ENCODE assay signal across 21 cellular contexts in the genomic region with DNA sequence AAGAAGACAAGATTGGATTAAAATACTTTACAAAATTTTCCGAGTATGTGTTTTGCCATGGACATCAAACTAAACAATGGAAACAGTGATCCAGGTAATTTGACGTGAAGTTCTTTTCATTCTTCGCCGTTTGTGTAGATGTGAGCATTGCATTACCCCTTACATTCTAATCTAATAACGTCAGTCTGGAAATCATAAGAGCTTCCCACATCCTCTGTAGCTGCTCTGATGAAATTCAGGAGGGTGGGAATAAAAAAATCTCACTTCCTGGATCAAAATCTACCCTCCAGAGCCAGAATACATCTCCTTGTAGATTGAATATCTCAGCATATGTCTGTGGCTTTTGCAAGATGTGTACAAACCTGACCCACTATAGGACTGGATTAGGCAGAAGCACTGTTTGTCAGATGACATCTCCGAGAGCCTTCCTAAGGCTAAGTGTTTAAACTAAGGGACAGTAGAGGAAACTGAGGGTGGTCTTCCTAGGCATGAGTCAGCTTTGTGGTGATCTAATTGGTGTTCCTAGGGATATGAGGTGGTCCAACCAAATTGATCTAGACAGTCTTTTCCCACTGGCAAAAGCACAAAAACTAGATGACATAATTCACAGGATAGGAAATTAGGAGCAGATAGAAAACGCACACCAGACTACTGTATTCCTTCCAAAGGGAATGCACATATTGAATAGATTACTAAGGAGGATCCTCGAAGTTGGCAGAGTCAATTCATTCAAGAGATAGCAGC.
DNase-seq lines count a peak whose midpoint lies in the region; ATAC-seq and TF ChIP-seq lines count a peak whose summit lies in the region.
"Had no signal": no experiment of that assay in that cellular context is flagged by ENCODE, and none has a peak within 500 bp of the region (broad histone marks: within the 10 kb centered on the region; RNA-seq: fewer than 3 reads in every experiment).

No MANE protein-coding gene starts in this region.

- H3K4me2 ChIP-seq in trophoblast cell (ENCODE audit: low read length) (no peak overlapping the region), Karpas-422 (ENCODE audit: low read depth, low read length, poor library complexity, severe bottlenecking) (no peak overlapping the region)
- H3K4me2 ChIP-seq: GM23338 had no signal

- TF ChIP-seq CTCF in RWPE2 (IDR thresholded peaks at IDR 0.05; ENCODE audit: poor library complexity, severe bottlenecking), result no peak

- H3K18ac ChIP-seq in trophoblast cell (ENCODE audit: low read length), result no peak overlapping the region

- no CpG with 5 or more reads among the region's 8 CpGs for WGBS in trophoblast cell (ENCODE audit: extremely low coverage, insufficient coverage, insufficient read length)

- DNase-seq in ELR (ENCODE audit: low read depth) (peak; percentile 94), RWPE2 (ENCODE audit: low spot score) (no peak), epidermal melanocyte (ENCODE audit: insufficient read length, low spot score) (peak; percentile 27), trophoblast cell (peak; percentile 7 to 77), RKO (ENCODE audit: low spot score) (no peak), Karpas-422 (no peak), activated T-cell treated with anti-CD3 and anti-CD28 coated beads for 4 hours (no peak)
- DNase-seq: activated CD8-positive, alpha-beta T cell treated with anti-CD3 and anti-CD28 coated beads, Interleukin-2, amount 10 ng/mL, durations not matched to agents 7 days and 5 days; activated naive CD4-positive, alpha-beta T cell treated with anti-CD3 and anti-CD28 coated beads, Interleukin-2, amount 10 ng/mL, durations not matched to agents 7 days and 5 days; activated T-cell treated with anti-CD3 and anti-CD28 coated beads, Interleukin-2, amount 50 U/mL, for 4 hours; CD4-positive, alpha-beta memory T cell; DMS53; left ventricle myocardium superior; NCI-H1436; NCI-H2171; NCI-H748 treated with DMSO at 0.1 percent for 48 hours; OCI-M1; stimulated activated CD4-positive, alpha-beta T cell treated with anti-CD3 and anti-CD28 coated beads, Interleukin-12 subunit alpha, Interleukin-12 subunit beta, amount 100 ng/mL, for 4 hours had no signal

- H4K20me1 ChIP-seq in Karpas-422 (ENCODE audit: insufficient read depth, low read depth, low read length), result no peaks in the 10 kb centered on the region

- peak overlapping the region; percentile 18 for H3K27ac ChIP-seq in RWPE2 (ENCODE audit: poor library complexity, severe bottlenecking)
- no peak overlapping the region for H3K27ac ChIP-seq in trophoblast cell (ENCODE audit: low read depth, low read length)
- no peak overlapping the region for H3K27ac ChIP-seq in Karpas-422 (ENCODE audit: low read length)
- H3K27ac ChIP-seq: vagina had no signal

- peaks cover 4% of the 10 kb centered on the region for H3K27me3 ChIP-seq in RWPE2 (ENCODE audit: insufficient read depth, poor library complexity, severe bottlenecking)
- H3K27me3 ChIP-seq in trophoblast cell (ENCODE audit: insufficient read depth, low read length), result no peaks in the 10 kb centered on the region
- H3K27me3 ChIP-seq in Karpas-422 (ENCODE audit: low read length), result no peaks in the 10 kb centered on the region
- H3K27me3 ChIP-seq: vagina had no signal

- no peak overlapping the region for H2AK5ac ChIP-seq in trophoblast cell (ENCODE audit: low read length)

- no peak overlapping the region for H2BK12ac ChIP-seq in trophoblast cell (ENCODE audit: low read length)

- H3K9ac ChIP-seq in trophoblast cell (ENCODE audit: low read length) (no peak overlapping the region), Karpas-422 (ENCODE audit: low read length) (no peak overlapping the region)

- no peak overlapping the region for H3K4me3 ChIP-seq in RWPE2 (ENCODE audit: severe bottlenecking)
- H3K4me3 ChIP-seq in trophoblast cell (ENCODE audit: low read depth, low read length), result no peak overlapping the region
- H3K4me3 ChIP-seq in Karpas-422 (ENCODE audit: low read length), result no peak overlapping the region
- H3K4me3 ChIP-seq: GM23338, vagina had no signal

- H3K9me2 ChIP-seq in Karpas-422 (replicated peaks; ENCODE audit: insufficient read depth, low read length), result no peaks in the 10 kb centered on the region

- H4K8ac ChIP-seq in trophoblast cell (ENCODE audit: low read depth, low read length), result no peak overlapping the region

- ATAC-seq in RWPE2 (ENCODE audit: low read depth) (peak; percentile 56; the same call in 2 of the 3 replicates), esophagus mucosa (no peak)
- ATAC-seq: activated CD8-positive, alpha-beta T cell treated with anti-CD3 and anti-CD28 coated beads, Interleukin-2, amount 10 ng/mL, durations not matched to agents 7 days and 5 days; activated T-cell treated with anti-CD3 and anti-CD28 coated beads, Interleukin-2, amount 50 U/mL, for 4 hours; GM23338; left ventricle myocardium superior had no signal

- no peak overlapping the region for H3K14ac ChIP-seq in trophoblast cell (ENCODE audit: low read length)

- H3K9me3 ChIP-seq in RWPE2 (ENCODE audit: severe bottlenecking) (no peaks in the 10 kb centered on the region), trophoblast cell (ENCODE audit: insufficient read depth, low read depth, low read length) (no peaks in the 10 kb centered on the region), Karpas-422 (ENCODE audit: low read length) (no peaks in the 10 kb centered on the region)
- H3K9me3 ChIP-seq: vagina had no signal

- no peaks in the 10 kb centered on the region for H3K79me2 ChIP-seq in trophoblast cell (ENCODE audit: control insufficient read depth, insufficient read depth, low read length, poor library complexity)
- H3K79me2 ChIP-seq in Karpas-422 (ENCODE audit: low read length), result no peaks in the 10 kb centered on the region

- H3K79me1 ChIP-seq in trophoblast cell (ENCODE audit: low read length), result no peaks in the 10 kb centered on the region

- no peak overlapping the region for H4K12ac ChIP-seq in trophoblast cell (ENCODE audit: low read depth, low read length)

- H4K91ac ChIP-seq in trophoblast cell (ENCODE audit: low read depth, low read length), result no peak overlapping the region

- H3K4ac ChIP-seq in trophoblast cell (ENCODE audit: low read depth, low read length), result no peak overlapping the region

- H2BK120ac ChIP-seq in trophoblast cell (ENCODE audit: insufficient read depth, low read length, poor library complexity), result no peak overlapping the region

- H3K36me3 ChIP-seq in RWPE2 (ENCODE audit: low read depth), result no peaks in the 10 kb centered on the region
- H3K36me3 ChIP-seq in trophoblast cell (ENCODE audit: control insufficient read depth in 1 of 2, insufficient read depth in 2 of 2, low read length in 2 of 2), result no peaks in the 10 kb centered on the region
- no peaks in the 10 kb centered on the region for H3K36me3 ChIP-seq in Karpas-422 (ENCODE audit: insufficient read depth, low read length)
- H3K36me3 ChIP-seq: vagina had no signal

- H2BK5ac ChIP-seq in trophoblast cell (ENCODE audit: low read depth, low read length, poor library complexity), result no peak overlapping the region

- H3K4me1 ChIP-seq in RWPE2 (ENCODE audit: insufficient read depth, poor library complexity, severe bottlenecking) (no peaks in the 10 kb centered on the region), trophoblast cell (ENCODE audit: control insufficient read depth in 1 of 2, insufficient read depth in 2 of 2, low read length in 2 of 2) (no peaks in the 10 kb centered on the region), Karpas-422 (ENCODE audit: low read length) (no peaks in the 10 kb centered on the region)
- H3K4me1 ChIP-seq: vagina had no signal

- no peak overlapping the region for H2AFZ ChIP-seq in trophoblast cell (ENCODE audit: insufficient read depth, low read length, poor library complexity)
- no peak overlapping the region for H2AFZ ChIP-seq in Karpas-422 (ENCODE audit: low read length)
- H2AFZ ChIP-seq: GM23338 had no signal

- H3K23ac ChIP-seq in trophoblast cell (ENCODE audit: low read length), result no peak overlapping the region

Comparison
In these comparisons a context has a peak if more than half of its experiments do, and no peak if none do; other contexts are left out.
1. DNase-seq: peak in ELR (single experiment), epidermal melanocyte (single experiment) and trophoblast cell (2 of 2); none in RWPE2 (single experiment), RKO (single experiment), Karpas-422 (single experiment) and activated T-cell treated with anti-CD3 and anti-CD28 coated beads for 4 hours (single experiment).